ENCODE assay signal across 8 cellular contexts in genomic region chr22:37905534-37906363, GRCh38. TPM values are rescaled to one million over a fixed set of nuclear protein-coding genes. Genes with fewer than 3 reads are reported as not detected.
A peak's percentile ranks its signal among the peaks of the same experiment; 100 is the strongest.
DNase-seq lines count a peak whose midpoint lies in the region; ATAC-seq and TF ChIP-seq lines count a peak whose summit lies in the region.

Gene MICALL1 (plus strand): TSS chr22:37906297. CDS start chr22:37906423, 126 bp downstream.

- TF ChIP-seq CTCF in CD14-positive monocyte (IDR thresholded peaks at IDR 0.05) (peak; percentile 24), glutamatergic neuron (IDR thresholded peaks at IDR 0.05; ENCODE audit: partially characterized antibody, unreplicated experiment) (no peak), parathyroid adenoma (IDR thresholded peaks at IDR 0.05) (no peak), upper lobe of left lung (IDR thresholded peaks at IDR 0.05) (peak in 5 of 6 experiments; percentile 59 to 83 (median 75))

- H3K4me3 ChIP-seq in parathyroid adenoma (ENCODE audit: low read depth, low read length) (peak within 1 kb of the TSS; percentile 75), upper lobe of left lung (peak within 1 kb of the TSS; percentile 23 to 92 (median 79))

- H3K4me1 Mint-ChIP-seq in CD14-positive monocyte = peaks cover 33% of the 10 kb centered on the region
- peaks cover 29% of the 10 kb centered on the region for H3K4me1 Mint-ChIP-seq in glutamatergic neuron (ENCODE audit: low read depth, unreplicated experiment)

- 27 to 29% methylated on average over 15 to 17 of the region's 90 CpGs for WGBS in upper lobe of left lung, 2 donors

- DNase-seq in CD14-positive monocyte (ENCODE audit: low spot score) (no peak), SK-N-DZ (ENCODE audit: low spot score) (peak; percentile 50), glutamatergic neuron (peak; percentile 82), upper lobe of left lung (peak; percentile 81 to 96)
- peak; percentile 65 to 77 for DNase-seq in activated naive CD4-positive, alpha-beta T cell treated with anti-CD3 and anti-CD28 coated beads, Interleukin-2, amount 50 U/mL, for 72 hours (ENCODE audit: low spot score in 2 of 2)

- H3K4me2 ChIP-seq in parathyroid adenoma (ENCODE audit: low read length) = peak within 1 kb of the TSS; percentile 80

- peak within 1 kb of the TSS; percentile 76 for H3K27ac ChIP-seq in parathyroid adenoma
- H3K27ac ChIP-seq in upper lobe of left lung = peak within 1 kb of the TSS; percentile 82 to 96 (median 84)

- H3K36me3 Mint-ChIP-seq in CD14-positive monocyte (no peaks in the 10 kb centered on the region), glutamatergic neuron (ENCODE audit: unreplicated experiment) (no peaks in the 10 kb centered on the region)
- no peaks in the 10 kb centered on the region for H3K36me3 Mint-ChIP-seq in activated naive CD4-positive, alpha-beta T cell treated with anti-CD3 and anti-CD28 coated beads, Interleukin-2, amount 50 U/mL, for 72 hours

- H3K4me3 Mint-ChIP-seq in CD14-positive monocyte = peak within 1 kb of the TSS; percentile 80 to 85
- H3K4me3 Mint-ChIP-seq in glutamatergic neuron (ENCODE audit: unreplicated experiment) = peak within 1 kb of the TSS; percentile 93

- H3K9me3 Mint-ChIP-seq in CD14-positive monocyte (no peaks in the 10 kb centered on the region), glutamatergic neuron (ENCODE audit: unreplicated experiment) (peaks cover 12% of the 10 kb centered on the region)
- no peaks in the 10 kb centered on the region for H3K9me3 Mint-ChIP-seq in activated naive CD4-positive, alpha-beta T cell treated with anti-CD3 and anti-CD28 coated beads, Interleukin-2, amount 50 U/mL, for 72 hours

- no peak for TF ChIP-seq EP300 in upper lobe of left lung (IDR thresholded peaks at IDR 0.05)

- no peaks in the 10 kb centered on the region for H3K36me3 ChIP-seq in parathyroid adenoma (ENCODE audit: control insufficient read depth, insufficient read depth, low read length)
- H3K36me3 ChIP-seq in upper lobe of left lung = no peaks in the 10 kb centered on the region

- ATAC-seq in GM19351 (IDR thresholded peaks at IDR 0.05; ENCODE audit: unreplicated experiment) = peak; percentile 81
- peak; percentile 70 for ATAC-seq in HG03571 (IDR thresholded peaks at IDR 0.05; ENCODE audit: unreplicated experiment)
- peak; percentile 90 to 91 for ATAC-seq in activated naive CD4-positive, alpha-beta T cell treated with anti-CD3 and anti-CD28 coated beads, Interleukin-2, amount 50 U/mL, for 72 hours
- peak; percentile 76 to 90 for ATAC-seq in upper lobe of left lung (ENCODE audit: low FRiP score in 2 of 2)

- H3K27me3 ChIP-seq in parathyroid adenoma (ENCODE audit: control insufficient read depth, insufficient read depth, low read length) (no peaks in the 10 kb centered on the region), upper lobe of left lung (no peaks in the 10 kb centered on the region)

- peak within 1 kb of the TSS; percentile 79 for H2AFZ ChIP-seq in parathyroid adenoma

- peaks cover 4% of the 10 kb centered on the region for H3K4me1 ChIP-seq in parathyroid adenoma
- peaks cover 17 to 40% (median 30%) of the 10 kb centered on the region in 4 donors for H3K4me1 ChIP-seq in upper lobe of left lung

- H3K9me3 ChIP-seq in parathyroid adenoma (ENCODE audit: control insufficient read depth, low read length) (no peaks in the 10 kb centered on the region), upper lobe of left lung (no peaks in the 10 kb centered on the region)

- H3K27me3 Mint-ChIP-seq in CD14-positive monocyte (ENCODE audit: low read depth in 3 of 3) (peaks cover 4 to 12% (median 9%) of the 10 kb centered on the region in 3 donors), glutamatergic neuron (ENCODE audit: unreplicated experiment) (peaks cover 24% of the 10 kb centered on the region)

- intact Hi-C loops in CD14-positive monocyte (cut with micrococcal nuclease) = loop anchor here in 1 of 2 donors (5.0 kb wide), 1 partner anchor 47 kb away; the partner anchor contains the start of genes C22orf23 and POLR2F

- peak within 1 kb of the TSS; percentile 53 for H3K9ac ChIP-seq in parathyroid adenoma

- peaks cover 6% of the 10 kb centered on the region for H3K79me2 ChIP-seq in parathyroid adenoma

- peak within 1 kb of the TSS; percentile 57 to 88 (median 68) for H3K27ac Mint-ChIP-seq in CD14-positive monocyte
- H3K27ac Mint-ChIP-seq in activated naive CD4-positive, alpha-beta T cell treated with anti-CD3 and anti-CD28 coated beads, Interleukin-2, amount 50 U/mL, for 72 hours = peak within 1 kb of the TSS; percentile 81 to 87
- H3K27ac Mint-ChIP-seq in glutamatergic neuron (ENCODE audit: unreplicated experiment) = peak within 1 kb of the TSS; percentile 98

- peak in 1 of 4 donors; percentile 49 for TF ChIP-seq POLR2A in upper lobe of left lung (IDR thresholded peaks at IDR 0.05)

RNA-seq across cellular contexts. Expression of gene MICALL1, which starts in this region (rescaled TPM):
- polyA plus RNA-seq in CD14-positive monocyte = 1 to 10 TPM in 1 of 2 donors, under 1 TPM in 1; 0.51 to 1.3 TPM
- polyA plus RNA-seq in SK-N-DZ (2014; cell fraction: cytosol; rRNA removed) = 18.6 and 22.6 TPM in 2 replicates
- 13.5 and 26.1 TPM in 2 replicates for polyA plus RNA-seq in SK-N-DZ (2014; cell fraction: nucleus; rRNA removed)
- total RNA-seq in activated naive CD4-positive, alpha-beta T cell treated with anti-CD3 and anti-CD28 coated beads, Interleukin-2, amount 50 U/mL, for 72 hours = 10 to 100 TPM; 13.9 to 16.5 TPM
- total RNA-seq in glutamatergic neuron (ENCODE audit: unreplicated experiment) (133 TPM), upper lobe of left lung (10 to 100 TPM; 24.3 to 47.1 (median 37.3) TPM)

Comparison
In these comparisons a context has a peak if more than half of its experiments do, and no peak if none do; other contexts are left out.
1. CTCF ChIP-seq: peak in CD14-positive monocyte (single experiment) and upper lobe of left lung (5 of 6); none in glutamatergic neuron (single experiment) and parathyroid adenoma (single experiment).
2. Peak in every context shown above with its lines, with median percentiles within 50 percentile points of each other: H3K27ac Mint-ChIP-seq and ATAC-seq.